Comparison of ENCODE assay signal across 37 cellular contexts in genomic region chr15:29517829-29518228, GRCh38.
"Had no signal": no experiment of that assay in that cellular context is flagged by ENCODE, and none has a peak within 500 bp of the region (broad histone marks: within the 10 kb centered on the region; RNA-seq: fewer than 3 reads in every experiment).

No MANE protein-coding gene starts in this region.

- H3K36me3 Mint-ChIP-seq: activated naive CD4-positive, alpha-beta T cell treated with anti-CD3 and anti-CD28 coated beads, Interleukin-2, amount 10 ng/mL, durations not matched to agents 7 days and 5 days; activated naive CD4-positive, alpha-beta T cell treated with anti-CD3 and anti-CD28 coated beads, Interleukin-2, amount 50 U/mL, for 24 hours; activated naive CD8-positive, alpha-beta T cell; activated naive CD8-positive, alpha-beta T cell treated with anti-CD3 and anti-CD28 coated beads, Interleukin-2, amount 10 ng/mL, durations not matched to agents 7 days and 5 days; brain had no signal

- H3K27ac Mint-ChIP-seq: activated naive CD4-positive, alpha-beta T cell treated with anti-CD3 and anti-CD28 coated beads for 36 hours; activated naive CD4-positive, alpha-beta T cell treated with anti-CD3 and anti-CD28 coated beads, Interleukin-2, amount 10 ng/mL, durations not matched to agents 7 days and 5 days; activated naive CD4-positive, alpha-beta T cell treated with anti-CD3 and anti-CD28 coated beads, Interleukin-2, amount 50 U/mL, for 24 hours; activated naive CD4-positive, alpha-beta T cell treated with anti-CD3 and anti-CD28 coated beads, Interleukin-2, amount 50 U/mL, for 72 hours; activated naive CD8-positive, alpha-beta T cell; activated naive CD8-positive, alpha-beta T cell treated with anti-CD3 and anti-CD28 coated beads for 36 hours; activated naive CD8-positive, alpha-beta T cell treated with anti-CD3 and anti-CD28 coated beads, Interleukin-2, amount 10 ng/mL, durations not matched to agents 7 days and 5 days; activated naive CD8-positive, alpha-beta T cell treated with anti-CD3 and anti-CD28 coated beads, Interleukin-2, amount 50 U/mL, for 24 hours; activated T-cell treated with anti-CD3 and anti-CD28 coated beads, Interleukin-2, amount 50 U/mL, for 24 hours; activated T-cell treated with anti-CD3 and anti-CD28 coated beads, Interleukin-2, amount 50 U/mL, for 72 hours; activated T-helper 1 cell treated with anti-CD3 and anti-CD28 coated beads, Interleukin-12 subunit alpha, Interleukin-12 subunit beta, Interleukin-2, Interleukin-4 antibody, amounts not matched to agents 30 ng/mL and 10 ng/mL and 1 ng/mL, durations not matched to agents 14 hours and 24 hours and 36 hours; activated T-helper 17 cell treated with anti-CD3 and anti-CD28 coated beads, Interleukin-2, amount 50 U/mL, for 72 hours; activated T-helper 2 cell treated with anti-CD3 and anti-CD28 coated beads, Interferon-gamma antibody, Interleukin-2, Interleukin-4, amounts not matched to agents 10 μg/mL and 5 μg/mL and 100 μg/mL, durations not matched to agents 14 hours and 24 hours and 36 hours; brain had no signal

- H3K4me3 ChIP-seq: adrenal gland, ascending aorta, body of pancreas, breast epithelium, cardiac muscle cell had no signal

- H3K9me3 Mint-ChIP-seq: activated naive CD4-positive, alpha-beta T cell treated with anti-CD3 and anti-CD28 coated beads, Interleukin-2, amount 50 U/mL, for 24 hours had no signal

- H3K9me3 ChIP-seq: adrenal gland, ascending aorta, body of pancreas had no signal

- H3K4me3 Mint-ChIP-seq: activated naive CD4-positive, alpha-beta T cell treated with anti-CD3 and anti-CD28 coated beads for 36 hours; activated naive CD4-positive, alpha-beta T cell treated with anti-CD3 and anti-CD28 coated beads, Interleukin-2, amount 10 ng/mL, durations not matched to agents 7 days and 5 days; activated naive CD4-positive, alpha-beta T cell treated with anti-CD3 and anti-CD28 coated beads, Interleukin-2, amount 50 U/mL, for 24 hours; activated naive CD8-positive, alpha-beta T cell; activated naive CD8-positive, alpha-beta T cell treated with anti-CD3 and anti-CD28 coated beads for 36 hours; activated naive CD8-positive, alpha-beta T cell treated with anti-CD3 and anti-CD28 coated beads, Interleukin-2, amount 10 ng/mL, durations not matched to agents 7 days and 5 days; activated naive CD8-positive, alpha-beta T cell treated with anti-CD3 and anti-CD28 coated beads, Interleukin-2, amount 50 U/mL, for 24 hours; activated T-cell treated with anti-CD3 and anti-CD28 coated beads, Interleukin-2, amount 50 U/mL, for 24 hours; activated T-cell treated with anti-CD3 and anti-CD28 coated beads, Interleukin-2, amount 50 U/mL, for 4 hours; activated T-cell treated with anti-CD3 and anti-CD28 coated beads, Interleukin-2, amount 50 U/mL, for 72 hours; activated T-helper 1 cell treated with anti-CD3 and anti-CD28 coated beads, Interleukin-12 subunit alpha, Interleukin-12 subunit beta, Interleukin-2, Interleukin-4 antibody, amounts not matched to agents 30 ng/mL and 10 ng/mL and 1 ng/mL, durations not matched to agents 14 hours and 24 hours and 36 hours; activated T-helper 17 cell treated with anti-CD3 and anti-CD28 coated beads, Interleukin-2, amount 50 U/mL, for 72 hours; brain; central memory CD8-positive, alpha-beta T cell had no signal

- DNase-seq: activated effector memory CD4-positive, alpha-beta T cell treated with anti-CD3 and anti-CD28 coated beads, Interleukin-2, amount 50 U/mL, for 16 hours; activated effector memory CD4-positive, alpha-beta T cell treated with Interleukin-2 at 50 U/mL for 16 hours; activated gamma-delta T cell; activated gamma-delta T cell treated with Interleukin-2 at 50 U/mL for 16 hours; activated naive CD4-positive, alpha-beta T cell; activated naive CD4-positive, alpha-beta T cell treated with anti-CD3 and anti-CD28 coated beads for 36 hours; activated naive CD4-positive, alpha-beta T cell treated with anti-CD3 and anti-CD28 coated beads, Interleukin-2, amount 10 ng/mL, durations not matched to agents 7 days and 5 days; activated naive CD4-positive, alpha-beta T cell treated with anti-CD3 and anti-CD28 coated beads, Interleukin-2, amount 50 U/mL, for 16 hours; activated naive CD4-positive, alpha-beta T cell treated with Interleukin-2 at 50 U/mL for 16 hours; activated naive CD8-positive, alpha-beta T cell treated with anti-CD3 and anti-CD28 coated beads for 36 hours; activated naive CD8-positive, alpha-beta T cell treated with anti-CD3 and anti-CD28 coated beads, Interleukin-2, amount 10 ng/mL, durations not matched to agents 7 days and 5 days; activated naive CD8-positive, alpha-beta T cell treated with anti-CD3 and anti-CD28 coated beads, Interleukin-2, amount 50 U/mL, for 24 hours; activated T-cell treated with anti-CD3 and anti-CD28 coated beads, Interleukin-2, amount 50 U/mL, for 24 hours; activated T-cell treated with anti-CD3 and anti-CD28 coated beads, Interleukin-2, amount 50 U/mL, for 4 hours; activated T-cell treated with anti-CD3 and anti-CD28 coated beads, Interleukin-2, amount 50 U/mL, for 48 hours; activated T-cell treated with anti-CD3 and anti-CD28 coated beads, Interleukin-2, amount 50 U/mL, for 72 hours; amniotic stem cell; amygdala; anterior cingulate cortex; aorta; brain microvascular endothelial cell; caudate nucleus; central memory CD4-positive, alpha-beta T cell; cerebellar nuclear complex had no signal

- H3K36me3 ChIP-seq: adrenal gland, ascending aorta, brain microvascular endothelial cell, breast epithelium, cardiac muscle cell had no signal

- H3K4me1 Mint-ChIP-seq: activated naive CD4-positive, alpha-beta T cell treated with anti-CD3 and anti-CD28 coated beads, Interleukin-2, amount 10 ng/mL, durations not matched to agents 7 days and 5 days; activated naive CD4-positive, alpha-beta T cell treated with anti-CD3 and anti-CD28 coated beads, Interleukin-2, amount 50 U/mL, for 24 hours; activated naive CD8-positive, alpha-beta T cell treated with anti-CD3 and anti-CD28 coated beads for 36 hours; activated naive CD8-positive, alpha-beta T cell treated with anti-CD3 and anti-CD28 coated beads, Interleukin-2, amount 10 ng/mL, durations not matched to agents 7 days and 5 days; activated naive CD8-positive, alpha-beta T cell treated with anti-CD3 and anti-CD28 coated beads, Interleukin-2, amount 50 U/mL, for 24 hours; activated T-helper 17 cell treated with anti-CD3 and anti-CD28 coated beads, Interleukin-2, amount 50 U/mL, for 72 hours; central memory CD8-positive, alpha-beta T cell had no signal

- H3K27ac ChIP-seq: adrenal gland, ascending aorta, brain microvascular endothelial cell, breast epithelium, cardiac muscle cell had no signal

- H3K27me3 ChIP-seq: adrenal gland, ascending aorta, body of pancreas, brain microvascular endothelial cell, breast epithelium, cardiac muscle cell had no signal

- H3K27me3 Mint-ChIP-seq: activated naive CD4-positive, alpha-beta T cell treated with anti-CD3 and anti-CD28 coated beads, Interleukin-2, amount 10 ng/mL, durations not matched to agents 7 days and 5 days; central memory CD8-positive, alpha-beta T cell had no signal

- H3K4me1 ChIP-seq: adrenal gland, ascending aorta, breast epithelium had no signal

- ATAC-seq: activated naive CD4-positive, alpha-beta T cell treated with anti-CD3 and anti-CD28 coated beads, Interleukin-2, amount 50 U/mL, for 72 hours; activated naive CD8-positive, alpha-beta T cell treated with anti-CD3 and anti-CD28 coated beads, Interleukin-2, amount 50 U/mL, for 24 hours; activated T-cell treated with anti-CD3 and anti-CD28 coated beads, Interleukin-2, amount 50 U/mL, for 4 hours; activated T-cell treated with anti-CD3 and anti-CD28 coated beads, Interleukin-2, amount 50 U/mL, for 72 hours; activated T-helper 17 cell treated with anti-CD3 and anti-CD28 coated beads, Interleukin-2, amount 50 U/mL, for 72 hours had no signal
